27 cellular contexts compared by ENCODE assay signal in the genomic region with DNA sequence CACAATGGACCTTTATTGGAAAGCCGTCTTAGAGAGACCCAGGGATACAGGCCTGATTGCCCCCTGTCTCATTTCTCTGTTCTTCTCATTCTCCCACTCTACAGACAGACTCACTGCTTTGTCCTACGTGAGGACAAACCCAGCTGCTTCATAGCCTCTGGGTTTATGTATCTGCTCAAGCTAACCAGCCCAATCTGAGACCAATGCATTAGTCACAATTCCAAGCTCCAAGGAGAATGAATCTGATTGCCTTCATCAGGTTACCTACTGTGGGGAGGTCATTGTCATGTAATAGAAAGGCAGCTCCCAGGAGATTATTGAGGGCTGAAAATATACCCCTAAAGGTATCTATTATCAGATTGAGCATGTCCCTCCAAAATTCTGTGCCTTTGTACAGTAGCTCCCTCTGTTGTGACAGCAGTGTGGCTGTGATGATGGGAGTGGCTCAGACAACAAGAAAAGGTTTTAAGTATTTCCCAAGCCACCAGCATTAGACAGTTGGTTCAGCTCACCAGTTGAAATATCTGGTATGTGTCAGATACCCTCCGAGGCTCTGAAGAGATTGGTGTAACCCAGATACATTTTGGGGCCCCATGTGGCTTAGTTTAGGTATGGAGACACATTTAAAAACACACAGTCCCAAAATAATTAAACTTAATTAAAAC.
"Had no signal": no experiment of that assay in that cellular context is flagged by ENCODE, and none has a peak within 500 bp of the region (broad histone marks: within the 10 kb centered on the region; RNA-seq: fewer than 3 reads in every experiment).

No MANE protein-coding gene starts in this region.

- ATAC-seq: activated T-cell treated with anti-CD3 and anti-CD28 coated beads, Interleukin-2, amount 50 U/mL, for 4 hours; activated T-helper 17 cell treated with anti-CD3 and anti-CD28 coated beads, Interleukin-2, amount 50 U/mL, for 72 hours; K562 had no signal

- H3K4me3 ChIP-seq: K562 had no signal

- FAIRE-seq: astrocyte, K562, TTC549 had no signal

- DNase-seq: activated CD4-positive, alpha-beta memory T cell treated with anti-CD3 and anti-CD28 coated beads for 36 hours; activated CD4-positive, alpha-beta T cell treated with anti-CD3 and anti-CD28 coated beads, Interleukin-2, amount 10 ng/mL, durations not matched to agents 7 days and 5 days; activated CD4-positive, CD25-positive, alpha-beta regulatory T cell; activated CD8-positive, alpha-beta memory T cell treated with anti-CD3 and anti-CD28 coated beads for 24 hours; activated gamma-delta T cell; activated naive CD4-positive, alpha-beta T cell treated with anti-CD3 and anti-CD28 coated beads for 36 hours; activated T-cell treated with anti-CD3 and anti-CD28 coated beads, Interleukin-2, amount 50 U/mL, for 4 hours; amygdala; Karpas-422; NCI-H1092; NCI-H1417; NCI-H1694 treated with DMSO at 0.1 percent for 48 hours; NCI-H2081; NCI-H2171; NCI-H2227 treated with DMSO at 0.1 percent for 48 hours; NCI-H526; NCI-H82; NK-92 treated with Interleukin-12 subunit alpha and Interleukin-12 subunit beta, amount 100 ng/mL, for 24 hours; SIG-M5; T-helper 2 cell; T1000 had no signal

- H3K4me3 Mint-ChIP-seq: activated CD4-positive, alpha-beta memory T cell treated with anti-CD3 and anti-CD28 coated beads for 36 hours; activated CD4-positive, alpha-beta T cell treated with anti-CD3 and anti-CD28 coated beads, Interleukin-2, amount 10 ng/mL, durations not matched to agents 7 days and 5 days; activated naive CD4-positive, alpha-beta T cell treated with anti-CD3 and anti-CD28 coated beads for 36 hours; activated naive CD8-positive, alpha-beta T cell; activated T-cell treated with anti-CD3 and anti-CD28 coated beads, Interleukin-2, amount 50 U/mL, for 4 hours; activated T-helper 17 cell treated with anti-CD3 and anti-CD28 coated beads, Interleukin-2, amount 50 U/mL, for 72 hours; brain had no signal

- H3K36me3 Mint-ChIP-seq: activated CD4-positive, alpha-beta memory T cell treated with anti-CD3 and anti-CD28 coated beads for 36 hours; activated naive CD8-positive, alpha-beta T cell; brain had no signal

- H3K4me1 Mint-ChIP-seq: activated CD4-positive, alpha-beta T cell treated with anti-CD3 and anti-CD28 coated beads, Interleukin-2, amount 10 ng/mL, durations not matched to agents 7 days and 5 days; activated T-helper 17 cell treated with anti-CD3 and anti-CD28 coated beads, Interleukin-2, amount 50 U/mL, for 72 hours had no signal

- H3K27ac Mint-ChIP-seq: activated CD4-positive, alpha-beta memory T cell treated with anti-CD3 and anti-CD28 coated beads for 36 hours; activated CD4-positive, alpha-beta T cell treated with anti-CD3 and anti-CD28 coated beads, Interleukin-2, amount 10 ng/mL, durations not matched to agents 7 days and 5 days; activated naive CD4-positive, alpha-beta T cell treated with anti-CD3 and anti-CD28 coated beads for 36 hours; activated naive CD8-positive, alpha-beta T cell; activated T-helper 17 cell treated with anti-CD3 and anti-CD28 coated beads, Interleukin-2, amount 50 U/mL, for 72 hours had no signal
